Comparison of ENCODE assay signal across 33 cellular contexts in the genomic region with DNA sequence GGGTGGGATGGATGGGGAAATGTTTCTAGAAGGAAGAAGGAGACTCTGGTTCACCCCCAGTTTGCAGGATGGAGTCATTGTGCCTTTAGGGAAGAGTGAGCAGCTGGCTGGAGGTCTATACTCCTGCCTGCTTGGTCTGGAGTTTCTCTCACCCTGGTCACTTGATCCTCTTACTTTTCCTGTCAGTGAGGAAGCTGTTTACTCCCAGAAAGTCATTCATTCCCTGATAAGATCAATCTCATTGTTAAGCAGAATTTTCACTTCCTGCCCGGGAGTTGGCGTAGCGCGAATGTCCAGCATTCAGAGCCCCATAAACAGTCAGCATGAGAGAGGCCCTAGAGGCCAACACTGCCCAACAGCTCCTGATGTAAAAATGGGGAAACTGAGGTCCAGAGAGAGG.
A peak's percentile ranks its signal among the peaks of the same experiment; 100 is the strongest.
DNase-seq lines count a peak whose midpoint lies in the region; TF ChIP-seq lines count a peak whose summit lies in the region.
"Had no signal": no experiment of that assay in that cellular context is flagged by ENCODE, and none has a peak within 500 bp of the region (broad histone marks: within the 10 kb centered on the region; RNA-seq: fewer than 3 reads in every experiment).

No MANE protein-coding gene starts in this region.

- no peaks in the 10 kb centered on the region for H3K36me3 Mint-ChIP-seq in HFFc6 (ENCODE audit: low read depth)
- H3K36me3 Mint-ChIP-seq in chondrocyte (ENCODE audit: low read depth) = peaks cover 2% of the 10 kb centered on the region
- peaks cover 5% of the 10 kb centered on the region for H3K36me3 Mint-ChIP-seq in activated naive CD8-positive, alpha-beta T cell treated with anti-CD3 and anti-CD28 coated beads for 36 hours
- H3K36me3 Mint-ChIP-seq: brain had no signal

- H3K4me2 ChIP-seq in mesendoderm (ENCODE audit: low read length) = no peak overlapping the region

- TF ChIP-seq CTCF in HFFc6 (IDR thresholded peaks at IDR 0.05) = no peak
- TF ChIP-seq CTCF in chondrocyte (IDR thresholded peaks at IDR 0.05) = no peak
- no peak for TF ChIP-seq CTCF in spleen (IDR thresholded peaks at IDR 0.05 in 8 of 11, conservative IDR thresholded peaks at IDR 0.05 in 3 of 11)
- no peak for TF ChIP-seq CTCF in breast epithelium (IDR thresholded peaks at IDR 0.05)

- H3K4me1 ChIP-seq in mesendoderm (ENCODE audit: control insufficient read depth, low read depth, low read length) = no peaks in the 10 kb centered on the region
- H3K4me1 ChIP-seq in spleen = peaks cover 0 to 76% (median 11%) of the 10 kb centered on the region in 6 donors
- no peaks in the 10 kb centered on the region for H3K4me1 ChIP-seq in breast epithelium

- H3K27ac Mint-ChIP-seq in HFFc6 (peak overlapping the region; percentile 37; the same call in 1 of the 2 replicates), chondrocyte (ENCODE audit: unreplicated experiment) (peak overlapping the region; percentile 83)
- no peak overlapping the region for H3K27ac Mint-ChIP-seq in activated naive CD8-positive, alpha-beta T cell treated with anti-CD3 and anti-CD28 coated beads for 36 hours
- H3K27ac Mint-ChIP-seq: brain; effector memory CD8-positive, alpha-beta T cell; natural killer cell treated with Interleukin-12 subunit alpha and Interleukin-12 subunit beta and Interleukin-15 and Interleukin-18, amount 100 ng/mL, for 72 hours; T-helper 2 cell treated with Interferon-gamma antibody and Interleukin-4, amounts not matched to agents 5 μg/mL and 100 μg/mL, for 36 hours had no signal

- in situ Hi-C loops in ACHN (cut with HindIII; ENCODE audit: low pct_ligation_motif_present, low pct_unique_long_range_greater_than_20kb, low sequenced_read_pairs) = no loop called here

- no peaks in the 10 kb centered on the region for H3K27me3 ChIP-seq in mesendoderm (ENCODE audit: insufficient read depth, low read length, poor library complexity)
- peaks cover 0 to 11% (median 0%) of the 10 kb centered on the region in 7 donors for H3K27me3 ChIP-seq in spleen (replicated peaks in 1 of 7)
- no peaks in the 10 kb centered on the region for H3K27me3 ChIP-seq in breast epithelium
- H3K27me3 ChIP-seq: adrenal gland, esophagus muscularis mucosa, foreskin keratinocyte had no signal

- intact Hi-C loops in spleen (cut with DNase I; ENCODE audit: low total_unique reads) = no loop called here
- intact Hi-C loops in breast epithelium (cut with DNase I; ENCODE audit: low total_unique reads) = no loop called here

- H3K27me3 Mint-ChIP-seq in HFFc6 (ENCODE audit: insufficient read depth) = no peaks in the 10 kb centered on the region; the same call in 1 of the 2 replicates
- H3K27me3 Mint-ChIP-seq in chondrocyte (ENCODE audit: low read depth) = no peaks in the 10 kb centered on the region
- H3K27me3 Mint-ChIP-seq in activated naive CD8-positive, alpha-beta T cell treated with anti-CD3 and anti-CD28 coated beads for 36 hours = peaks cover 18% of the 10 kb centered on the region

- peaks cover 7% of the 10 kb centered on the region; the same call in 1 of the 2 replicates for H3K9me3 Mint-ChIP-seq in HFFc6
- peaks cover 22% of the 10 kb centered on the region for H3K9me3 Mint-ChIP-seq in chondrocyte (ENCODE audit: low read depth)
- peaks cover 17% of the 10 kb centered on the region for H3K9me3 Mint-ChIP-seq in activated naive CD8-positive, alpha-beta T cell treated with anti-CD3 and anti-CD28 coated beads for 36 hours

- H3K56ac ChIP-seq in mesendoderm (ENCODE audit: low read length) = no peak overlapping the region

- no peak overlapping the region for H2BK15ac ChIP-seq in mesendoderm (replicated peaks; ENCODE audit: low read depth)

- H3K27ac ChIP-seq in mesendoderm (ENCODE audit: low read depth, low read length) (no peak overlapping the region), spleen (peak overlapping the region in 7 of 8 donors; percentile 7 to 93 (median 77)), breast epithelium (no peak overlapping the region)
- H3K27ac ChIP-seq: esophagus muscularis mucosa, foreskin keratinocyte, lower lobe of right lung, thoracic aorta had no signal

- WGBS in mesendoderm (ENCODE audit: extremely low coverage, insufficient coverage, low lambda C conversion rate) = no CpG with 5 or more reads among the region's 4 CpGs
- 56 to 70% (median 67%) methylated on average over 4 of the region's 4 CpGs for WGBS in spleen, 5 donors

- no peaks in the 10 kb centered on the region for H3K79me2 ChIP-seq in mesendoderm (ENCODE audit: control insufficient read depth, insufficient read depth, low read length)

- peaks cover 77% of the 10 kb centered on the region for H3K4me1 Mint-ChIP-seq in HFFc6 (ENCODE audit: low read depth)
- H3K4me1 Mint-ChIP-seq in chondrocyte (ENCODE audit: low read depth) = peaks cover 35% of the 10 kb centered on the region
- no peaks in the 10 kb centered on the region for H3K4me1 Mint-ChIP-seq in activated naive CD8-positive, alpha-beta T cell treated with anti-CD3 and anti-CD28 coated beads for 36 hours

- H3K79me1 ChIP-seq in mesendoderm (ENCODE audit: low read length) = no peaks in the 10 kb centered on the region

- H3K4me3 Mint-ChIP-seq in HFFc6 (no peak overlapping the region), chondrocyte (ENCODE audit: unreplicated experiment) (no peak overlapping the region)
- H3K4me3 Mint-ChIP-seq in activated naive CD8-positive, alpha-beta T cell treated with anti-CD3 and anti-CD28 coated beads for 36 hours = no peak overlapping the region
- H3K4me3 Mint-ChIP-seq: B cell; brain; effector memory CD8-positive, alpha-beta T cell; natural killer cell treated with Interleukin-12 subunit alpha and Interleukin-12 subunit beta and Interleukin-15 and Interleukin-18, amount 100 ng/mL, for 72 hours; T-helper 2 cell treated with Interferon-gamma antibody and Interleukin-4, amounts not matched to agents 5 μg/mL and 100 μg/mL, for 36 hours had no signal

- no peak overlapping the region for H2AK5ac ChIP-seq in mesendoderm (ENCODE audit: low read length)

- H4K5ac ChIP-seq in mesendoderm (ENCODE audit: low read length) = no peak overlapping the region

- no peak overlapping the region for H3K4ac ChIP-seq in mesendoderm (ENCODE audit: low read depth, low read length)

- no peak overlapping the region for H3K23ac ChIP-seq in mesendoderm (ENCODE audit: low read length)

- H3K4me3 ChIP-seq in mesendoderm (ENCODE audit: low read length) (no peak overlapping the region), spleen (peak overlapping the region in 1 of 8 donors; percentile 37), breast epithelium (no peak overlapping the region)
- H3K4me3 ChIP-seq: adrenal gland, esophagus muscularis mucosa, GM12878, lower lobe of right lung, mucosa of descending colon, thoracic aorta had no signal

- H2BK5ac ChIP-seq in mesendoderm (ENCODE audit: low read length) = no peak overlapping the region

- H3K9me3 ChIP-seq in spleen (peaks cover 0 to 45% (median 31%) of the 10 kb centered on the region in 8 donors), breast epithelium (peaks cover 5 to 10% of the 10 kb centered on the region in 2 donors)

- no peak for DNase-seq in HFFc6
- no peak for DNase-seq in chondrocyte (ENCODE audit: low spot score)
- peak; percentile 45 for DNase-seq in mesendoderm
- DNase-seq in spleen = no peak
- DNase-seq in activated naive CD8-positive, alpha-beta T cell treated with anti-CD3 and anti-CD28 coated beads for 36 hours = no peak
- no peak for DNase-seq in breast epithelium (ENCODE audit: low spot score in 2 of 2)
- no peak for DNase-seq in ACHN
- no peak for DNase-seq in DMS 273 treated with DMSO at 0.1 percent for 48 hours (lab: John Stamatoyannopoulos, UW)
- DNase-seq: activated CD4-positive, alpha-beta T cell treated with anti-CD3 and anti-CD28 coated beads, Interleukin-2, amount 50 U/mL, for 48 hours; activated CD4-positive, CD25-positive, alpha-beta regulatory T cell treated with anti-CD3 and anti-CD28 coated beads, Interleukin-2, amount 50 U/mL, for 72 hours; activated T-cell treated with anti-CD3 and anti-CD28 coated beads, Interleukin-2, amount 50 U/mL, for 48 hours; effector memory CD8-positive, alpha-beta T cell; H7; KG1; lower lobe of right lung; MM.1S; mucosa of descending colon; NCI-H1417 treated with DMSO at 0.1 percent for 48 hours; NCI-H2029 treated with DMSO at 0.1 percent for 48 hours; NCI-H524 treated with DMSO at 0.1 percent for 48 hours; PC-3; retina; small intestine; stimulated activated naive CD8-positive, alpha-beta T cell treated with anti-CD3 and anti-CD28 coated beads, Interleukin-15, Interleukin-2, amounts not matched to agents 100 U/mL and 50 U/mL, for 24 hours had no signal

- H3K18ac ChIP-seq in mesendoderm (ENCODE audit: low read length) = no peak overlapping the region

- no peak overlapping the region for H2BK120ac ChIP-seq in mesendoderm (ENCODE audit: low read depth, low read length)

- no peaks in the 10 kb centered on the region for H3K36me3 ChIP-seq in mesendoderm (ENCODE audit: control insufficient read depth, insufficient read depth, low read length)
- no peaks in the 10 kb centered on the region for H3K36me3 ChIP-seq in spleen
- no peaks in the 10 kb centered on the region for H3K36me3 ChIP-seq in breast epithelium
- H3K36me3 ChIP-seq: adrenal gland, esophagus muscularis mucosa, lower lobe of right lung, thoracic aorta had no signal

- no peak for TF ChIP-seq POLR2A in spleen (IDR thresholded peaks at IDR 0.05)
- TF ChIP-seq POLR2A in breast epithelium (IDR thresholded peaks at IDR 0.05) = no peak

- H4K8ac ChIP-seq in mesendoderm (ENCODE audit: low read depth, low read length) = no peak overlapping the region

- H3K9ac ChIP-seq in mesendoderm (ENCODE audit: low read length) = no peak overlapping the region

Comparison
In these comparisons a context has a peak if more than half of its experiments do, and no peak if none do; other contexts are left out.
1. H3K27ac ChIP-seq: peak in spleen (7 of 8); none in mesendoderm (single experiment) and breast epithelium (0 of 2).